11 cellular contexts compared by ENCODE assay signal in the genomic region with DNA sequence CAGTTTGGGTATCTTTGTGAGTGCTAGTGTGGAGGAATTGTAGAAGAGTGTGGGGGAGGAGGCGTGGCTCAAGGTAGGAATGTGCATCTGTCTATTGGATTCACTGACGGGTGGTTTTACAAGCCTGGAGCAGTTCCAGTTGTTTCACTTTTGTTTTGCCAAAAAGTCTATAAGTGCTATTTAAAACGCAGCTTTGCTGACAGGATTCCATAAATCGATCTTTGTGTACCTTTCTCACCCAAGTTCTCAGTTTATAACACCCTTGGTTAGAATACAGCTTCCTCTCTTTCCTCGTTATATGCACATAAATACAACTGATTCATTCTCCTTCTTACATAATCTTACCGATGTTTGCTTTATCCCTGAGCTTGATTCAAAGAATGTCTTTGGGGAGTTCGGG.
A peak's percentile ranks its signal among the peaks of the same experiment; 100 is the strongest.
DNase-seq lines count a peak whose midpoint lies in the region; ATAC-seq and TF ChIP-seq lines count a peak whose summit lies in the region.
"Had no signal": no experiment of that assay in that cellular context is flagged by ENCODE, and none has a peak within 500 bp of the region (broad histone marks: within the 10 kb centered on the region; RNA-seq: fewer than 3 reads in every experiment).

No MANE protein-coding gene starts in this region.

- peaks cover 5% of the 10 kb centered on the region for H3K4me1 Mint-ChIP-seq in activated CD4-positive, alpha-beta T cell treated with anti-CD3 and anti-CD28 coated beads, Interleukin-2, amount 10 ng/mL, durations not matched to agents 7 days and 5 days
- H3K4me1 Mint-ChIP-seq in activated naive CD8-positive, alpha-beta T cell treated with anti-CD3 and anti-CD28 coated beads, Interleukin-2, amount 50 U/mL, for 24 hours, result peaks cover 5% of the 10 kb centered on the region

- no peak for TF ChIP-seq POLR2A in sigmoid colon (IDR thresholded peaks at IDR 0.05)

- TF ChIP-seq EP300 in sigmoid colon (IDR thresholded peaks at IDR 0.05), result no peak

- no peak for DNase-seq in activated CD4-positive, alpha-beta T cell treated with anti-CD3 and anti-CD28 coated beads, Interleukin-2, amount 10 ng/mL, durations not matched to agents 7 days and 5 days
- DNase-seq in activated CD4-positive, alpha-beta T cell treated with anti-CD3 and anti-CD28 coated beads, Interleukin-2, amount 50 U/mL, for 48 hours, result no peak
- DNase-seq in activated naive CD8-positive, alpha-beta T cell treated with anti-CD3 and anti-CD28 coated beads, Interleukin-2, amount 50 U/mL, for 24 hours, result no peak
- DNase-seq in left kidney (ENCODE audit: low read depth, low spot score) (peak; percentile 51), upper lobe of right lung (no peak), sigmoid colon (no peak), DMS79 (lab: John Stamatoyannopoulos, UW) (no peak)
- DNase-seq: activated T-cell treated with anti-CD3 and anti-CD28 coated beads, Interleukin-2, amount 50 U/mL, for 48 hours; NCI-H1436 treated with DMSO at 0.1 percent for 48 hours; stimulated activated naive CD4-positive, alpha-beta T cell treated with Interleukin-2 at 50 U/mL for 16 hours had no signal

- CTCF ChIA-PET in activated CD4-positive, alpha-beta T cell treated with anti-CD3 and anti-CD28 coated beads, Interleukin-2, amount 10 ng/mL, durations not matched to agents 7 days and 5 days (lab: Charles Lee), result interaction anchor here (0.6 kb wide), 1 partner anchor 751 kb away, joined by 4 read pairs; no protein-coding TSS in a partner anchor

- H3K4me3 ChIP-seq in upper lobe of right lung (peak overlapping the region; percentile 35), sigmoid colon (peak overlapping the region in 2 of 4 donors; percentile 22 to 28)

- TF ChIP-seq CTCF in upper lobe of right lung (IDR thresholded peaks at IDR 0.05), result no peak
- TF ChIP-seq CTCF in sigmoid colon (IDR thresholded peaks at IDR 0.05), result no peak

- WGBS in sigmoid colon, 2 donors, result 4 to 20% methylated on average over 7 of the region's 7 CpGs

- intact Hi-C loops in upper lobe of right lung (cut with DNase I), result no loop called here
- intact Hi-C loops in sigmoid colon (cut with DNase I), result no loop called here

- H3K27ac Mint-ChIP-seq in activated CD4-positive, alpha-beta T cell treated with anti-CD3 and anti-CD28 coated beads, Interleukin-2, amount 10 ng/mL, durations not matched to agents 7 days and 5 days, result no peak overlapping the region
- H3K27ac Mint-ChIP-seq in activated naive CD8-positive, alpha-beta T cell treated with anti-CD3 and anti-CD28 coated beads, Interleukin-2, amount 50 U/mL, for 24 hours, result no peak overlapping the region

- H3K9me3 ChIP-seq in upper lobe of right lung (no peaks in the 10 kb centered on the region), sigmoid colon (no peaks in the 10 kb centered on the region)

- no peaks in the 10 kb centered on the region for H3K36me3 Mint-ChIP-seq in activated CD4-positive, alpha-beta T cell treated with anti-CD3 and anti-CD28 coated beads, Interleukin-2, amount 10 ng/mL, durations not matched to agents 7 days and 5 days (ENCODE audit: low read depth)
- no peaks in the 10 kb centered on the region for H3K36me3 Mint-ChIP-seq in activated naive CD8-positive, alpha-beta T cell treated with anti-CD3 and anti-CD28 coated beads, Interleukin-2, amount 50 U/mL, for 24 hours (ENCODE audit: low read depth)

- H3K4me3 Mint-ChIP-seq in activated CD4-positive, alpha-beta T cell treated with anti-CD3 and anti-CD28 coated beads, Interleukin-2, amount 10 ng/mL, durations not matched to agents 7 days and 5 days, result peak overlapping the region; percentile 8
- H3K4me3 Mint-ChIP-seq in activated naive CD8-positive, alpha-beta T cell treated with anti-CD3 and anti-CD28 coated beads, Interleukin-2, amount 50 U/mL, for 24 hours, result peak overlapping the region; percentile 7

- H3K36me3 ChIP-seq in upper lobe of right lung, result no peaks in the 10 kb centered on the region
- H3K36me3 ChIP-seq in sigmoid colon, result no peaks in the 10 kb centered on the region

- H3K27ac ChIP-seq in upper lobe of right lung (no peak overlapping the region), sigmoid colon (no peak overlapping the region)

- no peak for ATAC-seq in activated naive CD8-positive, alpha-beta T cell treated with anti-CD3 and anti-CD28 coated beads, Interleukin-2, amount 50 U/mL, for 24 hours
- peak; percentile 40 for ATAC-seq in upper lobe of right lung
- no peak for ATAC-seq in GM19452 (IDR thresholded peaks at IDR 0.05; ENCODE audit: unreplicated experiment)

- H3K9me3 Mint-ChIP-seq in activated CD4-positive, alpha-beta T cell treated with anti-CD3 and anti-CD28 coated beads, Interleukin-2, amount 10 ng/mL, durations not matched to agents 7 days and 5 days, result no peaks in the 10 kb centered on the region
- no peaks in the 10 kb centered on the region for H3K9me3 Mint-ChIP-seq in activated naive CD8-positive, alpha-beta T cell treated with anti-CD3 and anti-CD28 coated beads, Interleukin-2, amount 50 U/mL, for 24 hours

- no peaks in the 10 kb centered on the region for H3K27me3 Mint-ChIP-seq in activated CD4-positive, alpha-beta T cell treated with anti-CD3 and anti-CD28 coated beads, Interleukin-2, amount 10 ng/mL, durations not matched to agents 7 days and 5 days
- no peaks in the 10 kb centered on the region for H3K27me3 Mint-ChIP-seq in activated naive CD8-positive, alpha-beta T cell treated with anti-CD3 and anti-CD28 coated beads, Interleukin-2, amount 50 U/mL, for 24 hours

- POLR2A ChIA-PET in activated CD4-positive, alpha-beta T cell treated with anti-CD3 and anti-CD28 coated beads, Interleukin-2, amount 10 ng/mL, durations not matched to agents 7 days and 5 days (lab: Charles Lee), result interaction anchor here (0.6 kb wide), 1 partner anchor 88 kb away, joined by 3 read pairs; no protein-coding TSS in a partner anchor

- H3K4me1 ChIP-seq in upper lobe of right lung (peaks cover 7% of the 10 kb centered on the region), sigmoid colon (peaks cover 0 to 33% (median 20%) of the 10 kb centered on the region in 4 donors)

- H3K27me3 ChIP-seq in upper lobe of right lung (no peaks in the 10 kb centered on the region), sigmoid colon (no peaks in the 10 kb centered on the region)
